Comparison of ENCODE assay signal across 12 cellular contexts in the genomic region with DNA sequence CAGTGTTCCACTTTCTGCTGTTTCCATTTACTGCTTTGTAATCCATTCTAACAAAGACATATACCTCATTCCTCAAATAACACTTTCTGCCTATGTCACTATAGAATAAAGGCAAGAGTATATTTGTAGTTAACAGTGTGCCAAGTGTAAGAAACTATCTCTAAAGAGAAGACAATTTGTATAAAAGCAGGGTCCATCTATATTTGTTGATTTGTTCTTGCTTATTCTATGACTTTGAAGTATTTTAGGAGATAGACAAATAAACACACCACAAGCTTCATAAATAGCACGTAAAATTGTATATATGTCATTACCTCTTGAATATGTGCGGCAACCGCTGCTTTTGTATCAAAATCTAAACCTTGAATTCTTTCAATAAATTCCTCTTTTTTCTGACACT.
"Had no signal": no experiment of that assay in that cellular context is flagged by ENCODE, and none has a peak within 500 bp of the region (broad histone marks: within the 10 kb centered on the region; RNA-seq: fewer than 3 reads in every experiment).

No MANE protein-coding gene starts in this region.

- H3K4me1 ChIP-seq: prostate gland, testis had no signal

- H3K36me3 ChIP-seq: left lung, prostate gland, right atrium auricular region had no signal

- H3K79me2 ChIP-seq: hepatocyte had no signal

- H3K4me3 ChIP-seq: hepatocyte, left lung, prostate gland, right atrium auricular region, testis had no signal

- ATAC-seq: activated T-cell treated with anti-CD3 and anti-CD28 coated beads, Interleukin-2, amount 50 U/mL, for 72 hours; effector memory CD8-positive, alpha-beta T cell had no signal

- H3K27ac ChIP-seq: hepatocyte, left lung, testis, VCaP had no signal

- H3K4me2 ChIP-seq: hepatocyte had no signal

- H3K27me3 ChIP-seq: hepatocyte, left lung, right atrium auricular region, testis had no signal

- H2AFZ ChIP-seq: hepatocyte had no signal

- DNase-seq: activated CD4-positive, alpha-beta T cell treated with anti-CD3 and anti-CD28 coated beads for 1 hour; activated effector memory CD4-positive, alpha-beta T cell treated with anti-CD3 and anti-CD28 coated beads, Interleukin-2, amount 50 U/mL, for 16 hours; activated naive CD4-positive, alpha-beta T cell treated with anti-CD3 and anti-CD28 coated beads, Interleukin-2, amount 50 U/mL, for 16 hours; activated T-cell treated with anti-CD3 and anti-CD28 coated beads, Interleukin-2, amount 50 U/mL, for 72 hours; effector memory CD8-positive, alpha-beta T cell; left lung; T-helper 2 cell had no signal

- H3K9me3 ChIP-seq: left lung, prostate gland, right atrium auricular region, testis had no signal
